21 cellular contexts compared by ENCODE assay signal in genomic region chr5:31047621-31048020, GRCh38.
"Had no signal": no experiment of that assay in that cellular context is flagged by ENCODE, and none has a peak within 500 bp of the region (broad histone marks: within the 10 kb centered on the region; RNA-seq: fewer than 3 reads in every experiment).

No MANE protein-coding gene starts in this region.

- H3K27me3 Mint-ChIP-seq: activated naive CD4-positive, alpha-beta T cell treated with anti-CD3 and anti-CD28 coated beads, Interleukin-2, amount 10 ng/mL, durations not matched to agents 7 days and 5 days; activated naive CD8-positive, alpha-beta T cell treated with anti-CD3 and anti-CD28 coated beads, Interleukin-2, amount 50 U/mL, for 24 hours; dendritic cell treated with granulocyte-macrophage colony-stimulating factor and Interleukin-4, amounts not matched to agents 40 ng/mL and 50 ng/mL, for 4 days; naive B cell; stimulated activated naive CD8-positive, alpha-beta T cell treated with anti-CD3 and anti-CD28 coated beads, Interleukin-15, amount 100 ng/mL, for 72 hours had no signal

- H3K36me3 Mint-ChIP-seq: activated naive CD4-positive, alpha-beta T cell treated with anti-CD3 and anti-CD28 coated beads, Interleukin-2, amount 10 ng/mL, durations not matched to agents 7 days and 5 days; immature natural killer cell; naive B cell had no signal

- H3K27ac Mint-ChIP-seq: activated naive CD4-positive, alpha-beta T cell treated with anti-CD3 and anti-CD28 coated beads, Interleukin-2, amount 10 ng/mL, durations not matched to agents 7 days and 5 days; activated naive CD8-positive, alpha-beta T cell treated with anti-CD3 and anti-CD28 coated beads, Interleukin-2, amount 50 U/mL, for 24 hours; dendritic cell treated with granulocyte-macrophage colony-stimulating factor and Interleukin-4, amounts not matched to agents 40 ng/mL and 50 ng/mL, for 4 days; immature natural killer cell; naive B cell; stimulated activated naive CD8-positive, alpha-beta T cell treated with anti-CD3 and anti-CD28 coated beads, Interleukin-15, amount 100 ng/mL, for 72 hours had no signal

- H3K4me1 Mint-ChIP-seq: activated naive CD4-positive, alpha-beta T cell treated with anti-CD3 and anti-CD28 coated beads, Interleukin-2, amount 10 ng/mL, durations not matched to agents 7 days and 5 days; activated naive CD8-positive, alpha-beta T cell treated with anti-CD3 and anti-CD28 coated beads, Interleukin-2, amount 50 U/mL, for 24 hours; immature natural killer cell; naive B cell; stimulated activated naive CD8-positive, alpha-beta T cell treated with anti-CD3 and anti-CD28 coated beads, Interleukin-15, amount 100 ng/mL, for 72 hours had no signal

- H3K4me3 Mint-ChIP-seq: activated naive CD4-positive, alpha-beta T cell treated with anti-CD3 and anti-CD28 coated beads, Interleukin-2, amount 10 ng/mL, durations not matched to agents 7 days and 5 days; activated naive CD8-positive, alpha-beta T cell treated with anti-CD3 and anti-CD28 coated beads, Interleukin-2, amount 50 U/mL, for 24 hours; dendritic cell treated with granulocyte-macrophage colony-stimulating factor and Interleukin-4, amounts not matched to agents 40 ng/mL and 50 ng/mL, for 4 days; immature natural killer cell; naive B cell; stimulated activated naive CD8-positive, alpha-beta T cell treated with anti-CD3 and anti-CD28 coated beads, Interleukin-15, amount 100 ng/mL, for 72 hours had no signal

- DNase-seq: activated CD4-positive, alpha-beta T cell treated with anti-CD3 and anti-CD28 coated beads, Interleukin-2, amount 50 U/mL, for 1 hour; activated CD8-positive, alpha-beta memory T cell treated with anti-CD3 and anti-CD28 coated beads, Interleukin-2, amount 50 U/mL, for 4 hours; activated effector memory CD4-positive, alpha-beta T cell treated with Interleukin-2 at 50 U/mL for 16 hours; activated naive CD4-positive, alpha-beta T cell treated with anti-CD3 and anti-CD28 coated beads, Interleukin-2, amount 10 ng/mL, durations not matched to agents 7 days and 5 days; activated naive CD8-positive, alpha-beta T cell treated with anti-CD3 and anti-CD28 coated beads, Interleukin-2, amount 50 U/mL, for 24 hours; activated T-cell treated with anti-CD3 and anti-CD28 coated beads, Interleukin-2, amount 50 U/mL, for 48 hours; cerebellar nuclear complex; effector CD8-positive, alpha-beta T cell; heart right ventricle; immature natural killer cell; left ventricle myocardium superior; mesenchymal stem cell; mucosa of descending colon; naive B cell; stimulated activated CD4-positive, alpha-beta T cell treated with anti-CD3 and anti-CD28 coated beads, Interleukin-12 subunit alpha, Interleukin-12 subunit beta, amount 100 ng/mL, for 4 hours; stimulated activated CD4-positive, alpha-beta T cell treated with anti-CD3 and anti-CD28 coated beads, Interleukin-1b, Interleukin-23, amount 100 ng/mL, for 48 hours; stimulated activated naive CD8-positive, alpha-beta T cell treated with anti-CD3 and anti-CD28 coated beads, Interleukin-15, amount 100 ng/mL, for 72 hours; T-helper 1 cell; T-helper 9 cell; trophoblast cell had no signal

- H3K9me3 Mint-ChIP-seq: activated naive CD8-positive, alpha-beta T cell treated with anti-CD3 and anti-CD28 coated beads, Interleukin-2, amount 50 U/mL, for 24 hours; dendritic cell treated with granulocyte-macrophage colony-stimulating factor and Interleukin-4, amounts not matched to agents 40 ng/mL and 50 ng/mL, for 4 days had no signal
